In genomic region chr5:1255081-1255561, GRCh38 we compare ENCODE assay signal across 14 cellular contexts. TPM values are rescaled to one million over a fixed set of nuclear protein-coding genes. Genes with fewer than 3 reads are reported as not detected.
DNase-seq lines count a peak whose midpoint lies in the region; ATAC-seq and TF ChIP-seq lines count a peak whose summit lies in the region.
"Had no signal": no experiment of that assay in that cellular context is flagged by ENCODE, and none has a peak within 500 bp of the region (broad histone marks: within the 10 kb centered on the region; RNA-seq: fewer than 3 reads in every experiment).

No MANE protein-coding gene starts in this region.

- CTCF ChIA-PET in PC-9 (lab: Charles Lee) = no interaction called here
- CTCF ChIA-PET in Calu3 (lab: Charles Lee) = no interaction called here

- H4K91ac ChIP-seq in trophoblast cell (ENCODE audit: low read depth, low read length) = no peak overlapping the region

- H3F3A ChIP-seq in PC-9 (ENCODE audit: insufficient read depth, low read depth) = no peaks in the 10 kb centered on the region

- no peaks in the 10 kb centered on the region for H3K9me2 ChIP-seq in PC-9 (ENCODE audit: insufficient read depth)

- H3K27ac ChIP-seq in PC-9 = no peak overlapping the region
- H3K27ac ChIP-seq in trophoblast cell (ENCODE audit: low read depth, low read length) = no peak overlapping the region

- no peak for DNase-seq in natural killer cell
- no peak for DNase-seq in natural killer cell treated with Interleukin-12 subunit alpha and Interleukin-12 subunit beta and Interleukin-15 and Interleukin-18, amount 100 ng/mL, for 72 hours (ENCODE audit: low spot score)
- peak; percentile 38 for DNase-seq in activated CD8-positive, alpha-beta memory T cell treated with anti-CD3 and anti-CD28 coated beads, Interleukin-2, amount 50 U/mL, for 4 hours
- peak; percentile 18 for DNase-seq in effector CD8-positive, alpha-beta T cell (lab: John Stamatoyannopoulos, UW)
- DNase-seq in BE2C = no peak
- no peak for DNase-seq in PC-9
- DNase-seq in Calu3 = no peak
- no peak for DNase-seq in trophoblast cell
- DNase-seq: dermis blood vessel endothelial cell, NCI-H2171 treated with DMSO at 0.1 percent for 48 hours, SHP77 treated with DMSO at 0.1 percent for 48 hours had no signal

- H3K4me1 ChIP-seq in BE2C (no peaks in the 10 kb centered on the region), PC-9 (replicated peaks; ENCODE audit: insufficient read depth) (no peaks in the 10 kb centered on the region), trophoblast cell (ENCODE audit: control insufficient read depth in 1 of 2, insufficient read depth in 2 of 2, low read length in 2 of 2) (no peaks in the 10 kb centered on the region)

- H3K27ac Mint-ChIP-seq in natural killer cell = no peak overlapping the region
- peak overlapping the region in 1 of 2 donors; percentile 21 for H3K27ac Mint-ChIP-seq in natural killer cell treated with Interleukin-12 subunit alpha and Interleukin-12 subunit beta and Interleukin-15 and Interleukin-18, amount 100 ng/mL, for 72 hours
- H3K27ac Mint-ChIP-seq in Calu3 (ENCODE audit: unreplicated experiment) = no peak overlapping the region
- H3K27ac Mint-ChIP-seq: progenitor cell of endocrine pancreas had no signal

- no peak overlapping the region for H3K4me3 ChIP-seq in BE2C (ENCODE audit: low read depth, low read length)
- H3K4me3 ChIP-seq in PC-9 = no peak overlapping the region
- no peak overlapping the region for H3K4me3 ChIP-seq in trophoblast cell (ENCODE audit: low read depth, low read length)

- H3K4me1 Mint-ChIP-seq in natural killer cell (peaks cover 7 to 19% of the 10 kb centered on the region in 2 donors), Calu3 (ENCODE audit: low read depth, unreplicated experiment) (no peaks in the 10 kb centered on the region)
- H3K4me1 Mint-ChIP-seq in natural killer cell treated with Interleukin-12 subunit alpha and Interleukin-12 subunit beta and Interleukin-15 and Interleukin-18, amount 100 ng/mL, for 72 hours (ENCODE audit: low read depth in 2 of 2) = peaks cover 6 to 7% of the 10 kb centered on the region in 2 donors

- no peaks in the 10 kb centered on the region for H3K9me3 Mint-ChIP-seq in natural killer cell
- H3K9me3 Mint-ChIP-seq in natural killer cell treated with Interleukin-12 subunit alpha and Interleukin-12 subunit beta and Interleukin-15 and Interleukin-18, amount 100 ng/mL, for 72 hours = no peaks in the 10 kb centered on the region
- H3K9me3 Mint-ChIP-seq in Calu3 (ENCODE audit: low read depth, unreplicated experiment) = no peaks in the 10 kb centered on the region

- no peak overlapping the region for H2AK5ac ChIP-seq in trophoblast cell (ENCODE audit: low read length)

- no peak overlapping the region for H2BK120ac ChIP-seq in trophoblast cell (ENCODE audit: insufficient read depth, low read length, poor library complexity)

- H3K4me2 ChIP-seq in PC-9 (no peak overlapping the region), trophoblast cell (ENCODE audit: low read length) (no peak overlapping the region)

- POLR2A ChIA-PET in PC-9 (lab: Charles Lee; ENCODE audit: unreplicated experiment) = no interaction called here

- H3K27me3 Mint-ChIP-seq in natural killer cell (ENCODE audit: low read depth in 2 of 2) (peaks cover 4 to 7% of the 10 kb centered on the region in 2 donors), Calu3 (ENCODE audit: unreplicated experiment) (peaks cover 60% of the 10 kb centered on the region)
- H3K27me3 Mint-ChIP-seq in natural killer cell treated with Interleukin-12 subunit alpha and Interleukin-12 subunit beta and Interleukin-15 and Interleukin-18, amount 100 ng/mL, for 72 hours = peaks cover 0 to 15% of the 10 kb centered on the region in 2 donors

- H3K36me3 Mint-ChIP-seq in natural killer cell = no peaks in the 10 kb centered on the region
- no peaks in the 10 kb centered on the region for H3K36me3 Mint-ChIP-seq in natural killer cell treated with Interleukin-12 subunit alpha and Interleukin-12 subunit beta and Interleukin-15 and Interleukin-18, amount 100 ng/mL, for 72 hours
- peaks cover 5% of the 10 kb centered on the region for H3K36me3 Mint-ChIP-seq in Calu3 (ENCODE audit: insufficient read depth, unreplicated experiment)

- H3K4me3 Mint-ChIP-seq in natural killer cell (peak overlapping the region; percentile 35), Calu3 (ENCODE audit: low read depth, unreplicated experiment) (no peak overlapping the region)
- no peak overlapping the region for H3K4me3 Mint-ChIP-seq in natural killer cell treated with Interleukin-12 subunit alpha and Interleukin-12 subunit beta and Interleukin-15 and Interleukin-18, amount 100 ng/mL, for 72 hours

- H3K79me2 ChIP-seq in PC-9 (ENCODE audit: low read depth) (no peaks in the 10 kb centered on the region), trophoblast cell (ENCODE audit: control insufficient read depth, insufficient read depth, low read length, poor library complexity) (no peaks in the 10 kb centered on the region)

- peak in 2 of 3 donors; percentile 25 to 70 for ATAC-seq in natural killer cell
- ATAC-seq in natural killer cell treated with Interleukin-12 subunit alpha and Interleukin-12 subunit beta and Interleukin-15 and Interleukin-18, amount 100 ng/mL, for 72 hours = no peak

- no peak overlapping the region for H2BK12ac ChIP-seq in trophoblast cell (ENCODE audit: low read length)

- 0 out of 2 replicates have a peak, but pooled peaks cover 5% of the 10 kb centered on the region for H4K20me1 ChIP-seq in PC-9 (ENCODE audit: insufficient read depth)

- H2AFZ ChIP-seq in PC-9 = no peak overlapping the region
- H2AFZ ChIP-seq in trophoblast cell (ENCODE audit: insufficient read depth, low read length, poor library complexity) = no peak overlapping the region

- H3K36me3 ChIP-seq in BE2C = no peaks in the 10 kb centered on the region
- no peaks in the 10 kb centered on the region for H3K36me3 ChIP-seq in PC-9 (ENCODE audit: low read depth)
- H3K36me3 ChIP-seq in trophoblast cell (ENCODE audit: control insufficient read depth in 1 of 2, insufficient read depth in 2 of 2, low read length in 2 of 2) = no peaks in the 10 kb centered on the region

- H3K23ac ChIP-seq in trophoblast cell (ENCODE audit: low read length) = no peak overlapping the region

- no peak overlapping the region for H3K9ac ChIP-seq in trophoblast cell (ENCODE audit: low read length)

- H3K4ac ChIP-seq in trophoblast cell (ENCODE audit: low read depth, low read length) = no peak overlapping the region

- H4K12ac ChIP-seq in trophoblast cell (ENCODE audit: low read depth, low read length) = no peak overlapping the region

- WGBS in trophoblast cell (ENCODE audit: extremely low coverage, insufficient coverage, insufficient read length) = no CpG with 5 or more reads among the region's 16 CpGs

- H3K14ac ChIP-seq in trophoblast cell (ENCODE audit: low read length) = no peak overlapping the region

- H3K27me3 ChIP-seq in BE2C (no peaks in the 10 kb centered on the region), PC-9 (ENCODE audit: insufficient read depth, low read depth) (peaks cover 20% of the 10 kb centered on the region), trophoblast cell (ENCODE audit: insufficient read depth, low read length) (no peaks in the 10 kb centered on the region)

- H4K8ac ChIP-seq in trophoblast cell (ENCODE audit: low read depth, low read length) = no peak overlapping the region

- intact Hi-C loops in natural killer cell (cut with micrococcal nuclease) = no loop called here
- intact Hi-C loops in PC-9 (cut with micrococcal nuclease; ENCODE audit: unreplicated experiment) = no loop called here
- intact Hi-C loops in Calu3 (cut with micrococcal nuclease; ENCODE audit: unreplicated experiment) = no loop called here

- TF ChIP-seq CTCF in natural killer cell (IDR thresholded peaks at IDR 0.05) (no peak), BE2C (IDR thresholded peaks at IDR 0.05; ENCODE audit: low read depth, low read length) (no peak), PC-9 (conservative IDR thresholded peaks at IDR 0.05) (no peak), Calu3 (IDR thresholded peaks at IDR 0.05; ENCODE audit: unreplicated experiment) (no peak)

- no TSS peak for BruUV-seq in PC-9 (replicated peaks; lab: Mats Ljungman, UMichigan)
- no TSS peak for BruUV-seq in Calu3 (replicated peaks; lab: Mats Ljungman, UMichigan)

- H3K9me3 ChIP-seq in BE2C (no peaks in the 10 kb centered on the region), PC-9 (ENCODE audit: insufficient read depth, low read depth) (no peaks in the 10 kb centered on the region), trophoblast cell (ENCODE audit: insufficient read depth, low read depth, low read length) (peaks cover 8% of the 10 kb centered on the region)

- no peak overlapping the region for H2BK5ac ChIP-seq in trophoblast cell (ENCODE audit: low read depth, low read length, poor library complexity)

- no peaks in the 10 kb centered on the region for H3K79me1 ChIP-seq in trophoblast cell (ENCODE audit: low read length)

- no peak overlapping the region for H3K18ac ChIP-seq in trophoblast cell (ENCODE audit: low read length)

RNA-seq across cellular contexts. Expression of gene SLC6A18, which starts 29.9 kb away (rescaled TPM):
- total RNA-seq in natural killer cell = not detected
- not detected for total RNA-seq in natural killer cell treated with Interleukin-12 subunit alpha and Interleukin-12 subunit beta and Interleukin-15 and Interleukin-18, amount 100 ng/mL, for 72 hours
- polyA plus RNA-seq in BE2C (2012; ENCODE audit: insufficient read depth, insufficient read length, low read depth) = not detected
- not detected in 2 replicates for total RNA-seq in PC-9 (2021)
- not detected in 2 replicates for total RNA-seq in Calu3 (2022)
- not detected in 2 replicates for polyA plus RNA-seq in trophoblast cell (2013)
- total RNA-seq: dermis blood vessel endothelial cell, lung microvascular endothelial cell, progenitor cell of endocrine pancreas had no signal
- polyA plus RNA-seq: adipose tissue had no signal

RNA-seq across cellular contexts. Expression of gene TERT, which starts 39.7 kb away (rescaled TPM):
- total RNA-seq in natural killer cell = not detected
- total RNA-seq in natural killer cell treated with Interleukin-12 subunit alpha and Interleukin-12 subunit beta and Interleukin-15 and Interleukin-18, amount 100 ng/mL, for 72 hours = 1 to 10 TPM in 1 of 2 donors, not detected in 1; 1.3 TPM
- not detected for polyA plus RNA-seq in BE2C (2012; ENCODE audit: insufficient read depth, insufficient read length, low read depth)
- total RNA-seq in PC-9 (2021) = 0.74 and 2.2 TPM in 2 replicates
- total RNA-seq in Calu3 (2022) = 2.1 and 2.3 TPM in 2 replicates
- polyA plus RNA-seq in trophoblast cell (2013) = 0.08 TPM in 2 replicates
- total RNA-seq: lung microvascular endothelial cell had no signal

RNA-seq across cellular contexts. Expression of gene SLC6A19, which starts 53.7 kb away (rescaled TPM):
- not detected for total RNA-seq in natural killer cell
- not detected for total RNA-seq in natural killer cell treated with Interleukin-12 subunit alpha and Interleukin-12 subunit beta and Interleukin-15 and Interleukin-18, amount 100 ng/mL, for 72 hours
- polyA plus RNA-seq in BE2C (2012; ENCODE audit: insufficient read depth, insufficient read length, low read depth) = 1.3 TPM
- total RNA-seq in PC-9 (2021) = not detected in 2 replicates
- total RNA-seq in Calu3 (2022) = not detected in 2 replicates
- 0.19 and 0.21 TPM in 2 replicates for polyA plus RNA-seq in trophoblast cell (2013)
- total RNA-seq: dermis blood vessel endothelial cell, lung microvascular endothelial cell had no signal

Comparison
In these comparisons a context has a peak if more than half of its experiments do, and no peak if none do; other contexts are left out.
1. ATAC-seq: peak in natural killer cell (2 of 3); none in natural killer cell treated with Interleukin-12 subunit alpha and Interleukin-12 subunit beta and Interleukin-15 and Interleukin-18, amount 100 ng/mL, for 72 hours (0 of 2).
2. DNase-seq: peak in activated CD8-positive, alpha-beta memory T cell treated with anti-CD3 and anti-CD28 coated beads, Interleukin-2, amount 50 U/mL, for 4 hours (single experiment) and effector CD8-positive, alpha-beta T cell (single experiment); none in natural killer cell (single experiment), natural killer cell treated with Interleukin-12 subunit alpha and Interleukin-12 subunit beta and Interleukin-15 and Interleukin-18, amount 100 ng/mL, for 72 hours (single experiment), BE2C (single experiment), PC-9 (0 of 2), Calu3 (single experiment) and trophoblast cell (0 of 2).